13 cellular contexts compared by ENCODE assay signal in the genomic region with DNA sequence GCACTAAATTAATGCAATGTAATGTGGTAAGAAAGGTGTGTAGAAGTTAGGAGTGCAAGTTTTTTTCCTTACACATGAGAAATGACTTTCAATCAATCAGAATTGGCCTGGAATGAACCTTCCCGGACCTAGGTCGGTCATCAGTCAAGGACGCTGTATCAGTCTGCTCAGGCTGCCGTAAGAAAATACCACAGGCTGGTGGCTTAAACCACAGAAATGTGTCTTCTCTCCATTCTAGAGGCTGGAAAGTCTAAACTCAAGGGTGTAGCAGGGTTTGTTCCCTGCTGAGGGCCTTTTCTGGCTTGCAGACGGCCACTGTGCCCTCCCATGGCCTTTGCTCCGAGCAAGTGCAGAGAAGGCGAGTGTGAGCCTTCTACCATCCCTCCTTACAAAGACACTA.
DNase-seq lines count a peak whose midpoint lies in the region; ATAC-seq and TF ChIP-seq lines count a peak whose summit lies in the region.
"Had no signal": no experiment of that assay in that cellular context is flagged by ENCODE, and none has a peak within 500 bp of the region (broad histone marks: within the 10 kb centered on the region; RNA-seq: fewer than 3 reads in every experiment).

No MANE protein-coding gene starts in this region.

- H3K4me1 Mint-ChIP-seq in CD8-positive, alpha-beta memory T cell = peaks cover 81 to 92% (median 91%) of the 10 kb centered on the region in 3 donors
- H3K4me1 Mint-ChIP-seq in natural killer cell = peaks cover 83 to 90% of the 10 kb centered on the region in 2 donors

- H3K36me3 ChIP-seq in CD8-positive, alpha-beta memory T cell (ENCODE audit: insufficient read depth, low read length) = peaks cover 46% of the 10 kb centered on the region
- H3K36me3 ChIP-seq: brain microvascular endothelial cell had no signal

- no peaks in the 10 kb centered on the region for H3K9me3 ChIP-seq in CD8-positive, alpha-beta memory T cell (ENCODE audit: low read length)
- H3K9me3 ChIP-seq: SK-N-SH had no signal

- H3K4me3 Mint-ChIP-seq in CD8-positive, alpha-beta memory T cell = peak overlapping the region; percentile 10 to 84 (median 46)
- H3K4me3 Mint-ChIP-seq in natural killer cell = peak overlapping the region; percentile 76

- TF ChIP-seq CTCF in natural killer cell (IDR thresholded peaks at IDR 0.05) = no peak

- ATAC-seq in natural killer cell (peak; percentile 13 to 30 (median 15)), GM19397 (IDR thresholded peaks at IDR 0.05; ENCODE audit: unreplicated experiment) (no peak), GM19328 (IDR thresholded peaks at IDR 0.05; ENCODE audit: unreplicated experiment) (no peak)

- H3K4me1 ChIP-seq in CD8-positive, alpha-beta memory T cell (ENCODE audit: insufficient read depth, low read length) = peaks cover 73% of the 10 kb centered on the region

- CTCF ChIA-PET in CD8-positive, alpha-beta memory T cell (lab: Charles Lee) = no interaction called here

- intact Hi-C loops in natural killer cell (cut with micrococcal nuclease) = loop anchor here (1.0 to 5.0 kb wide), 5 partner anchors 35 to 170 kb away; no protein-coding TSS in a partner anchor

- H3K27me3 Mint-ChIP-seq in CD8-positive, alpha-beta memory T cell = peaks cover 0 to 3% of the 10 kb centered on the region in 2 donors
- no peaks in the 10 kb centered on the region for H3K27me3 Mint-ChIP-seq in natural killer cell (ENCODE audit: low read depth in 2 of 2)

- peak overlapping the region; percentile 83 to 97 (median 92) for H3K27ac Mint-ChIP-seq in CD8-positive, alpha-beta memory T cell
- H3K27ac Mint-ChIP-seq in natural killer cell = peak overlapping the region; percentile 93 to 94

- H3K27me3 ChIP-seq in CD8-positive, alpha-beta memory T cell (ENCODE audit: insufficient read depth, low read length, poor library complexity, severe bottlenecking) = no peaks in the 10 kb centered on the region
- H3K27me3 ChIP-seq: brain microvascular endothelial cell had no signal

- H3K4me3 ChIP-seq in CD8-positive, alpha-beta memory T cell (ENCODE audit: low read length) = no peak overlapping the region

- H3K27ac ChIP-seq in CD8-positive, alpha-beta memory T cell (ENCODE audit: low read depth, low read length) = no peak overlapping the region
- H3K27ac ChIP-seq: brain microvascular endothelial cell, epithelial cell of prostate had no signal

- no peaks in the 10 kb centered on the region for H3K9me3 Mint-ChIP-seq in CD8-positive, alpha-beta memory T cell
- H3K9me3 Mint-ChIP-seq in natural killer cell = no peaks in the 10 kb centered on the region

- DNase-seq in CD8-positive, alpha-beta memory T cell = no peak
- DNase-seq in LHCN-M2 (ENCODE audit: low read depth) = peak; percentile 45
- peak; percentile 50 for DNase-seq in astrocyte of the hippocampus (ENCODE audit: low read depth, low spot score)
- DNase-seq in natural killer cell = no peak
- DNase-seq in iPS-NIHi7 (ENCODE audit: extremely low spot score) = no peak
- no peak for DNase-seq in COLO668 (lab: John Stamatoyannopoulos, UW; ENCODE audit: unreplicated experiment)
- DNase-seq: brain microvascular endothelial cell, Calu3, NCI-H1105, SK-N-SH had no signal

- H3K36me3 Mint-ChIP-seq in CD8-positive, alpha-beta memory T cell = peaks cover 0 to 80% (median 12%) of the 10 kb centered on the region in 3 donors
- H3K36me3 Mint-ChIP-seq in natural killer cell = no peaks in the 10 kb centered on the region

- POLR2A ChIA-PET in CD8-positive, alpha-beta memory T cell (lab: Charles Lee) = no interaction called here

Comparison
In these comparisons a context has a peak if more than half of its experiments do, and no peak if none do; other contexts are left out.
1. DNase-seq: peak in LHCN-M2 (single experiment) and astrocyte of the hippocampus (single experiment); none in CD8-positive, alpha-beta memory T cell (0 of 5), natural killer cell (single experiment), iPS-NIHi7 (single experiment) and COLO668 (single experiment).
2. ATAC-seq: peak in natural killer cell (3 of 3); none in GM19397 (single experiment) and GM19328 (single experiment).